In genomic region chr3:101665357-101665756, GRCh38 we compare ENCODE assay signal across 18 cellular contexts.
"Had no signal": no experiment of that assay in that cellular context is flagged by ENCODE, and none has a peak within 500 bp of the region (broad histone marks: within the 10 kb centered on the region; RNA-seq: fewer than 3 reads in every experiment).

No MANE protein-coding gene starts in this region.

- H3K9me3 Mint-ChIP-seq: activated CD4-positive, alpha-beta T cell treated with anti-CD3 and anti-CD28 coated beads, Interleukin-2, amount 10 ng/mL, durations not matched to agents 24 days and 14 days; activated T-helper 17 cell treated with anti-CD3 and anti-CD28 coated beads, Interleukin-2, amount 50 U/mL, for 72 hours; dendritic cell treated with granulocyte-macrophage colony-stimulating factor and Interleukin-4, amounts not matched to agents 40 ng/mL and 50 ng/mL, for 4 days; naive thymus-derived CD4-positive, alpha-beta T cell; stimulated activated memory B cell treated with anti-CD40 and anti-IgM and Interleukin-4, amounts not matched to agents 10 μg/mL and 1 μg/mL and 100 μg/mL, for 72 hours; T-helper 1 cell treated with Interleukin-12 subunit alpha and Interleukin-12 subunit beta and Interleukin-4 antibody, amounts not matched to agents 30 μg/mL and 1 μg/mL, for 36 hours; WTC11 had no signal

- H3K4me3 ChIP-seq: lung, mucosa of descending colon, thyroid gland had no signal

- H3K27ac Mint-ChIP-seq: activated CD4-positive, alpha-beta T cell treated with anti-CD3 and anti-CD28 coated beads, Interleukin-2, amount 10 ng/mL, durations not matched to agents 24 days and 14 days; dendritic cell treated with granulocyte-macrophage colony-stimulating factor and Interleukin-4, amounts not matched to agents 40 ng/mL and 50 ng/mL, for 4 days; stimulated activated memory B cell treated with anti-CD40 and anti-IgM and Interleukin-4, amounts not matched to agents 10 μg/mL and 1 μg/mL and 100 μg/mL, for 72 hours; T-helper 1 cell treated with Interleukin-12 subunit alpha and Interleukin-12 subunit beta and Interleukin-4 antibody, amounts not matched to agents 30 μg/mL and 1 μg/mL, for 36 hours; WTC11 had no signal

- ATAC-seq: activated T-helper 17 cell treated with anti-CD3 and anti-CD28 coated beads, Interleukin-2, amount 50 U/mL, for 72 hours; foreskin keratinocyte; mucosa of descending colon; naive thymus-derived CD4-positive, alpha-beta T cell; WTC11 had no signal

- H3K27me3 Mint-ChIP-seq: activated CD4-positive, alpha-beta T cell treated with anti-CD3 and anti-CD28 coated beads, Interleukin-2, amount 10 ng/mL, durations not matched to agents 24 days and 14 days; activated T-helper 17 cell treated with anti-CD3 and anti-CD28 coated beads, Interleukin-2, amount 50 U/mL, for 72 hours; dendritic cell treated with granulocyte-macrophage colony-stimulating factor and Interleukin-4, amounts not matched to agents 40 ng/mL and 50 ng/mL, for 4 days; naive thymus-derived CD4-positive, alpha-beta T cell; stimulated activated memory B cell treated with anti-CD40 and anti-IgM and Interleukin-4, amounts not matched to agents 10 μg/mL and 1 μg/mL and 100 μg/mL, for 72 hours had no signal

- H3K4me1 ChIP-seq: foreskin keratinocyte, parathyroid adenoma, thyroid gland had no signal

- H3K9me3 ChIP-seq: mucosa of descending colon, thyroid gland had no signal

- H3K27me3 ChIP-seq: foreskin keratinocyte, thyroid gland had no signal

- H3K4me3 Mint-ChIP-seq: activated CD4-positive, alpha-beta T cell treated with anti-CD3 and anti-CD28 coated beads, Interleukin-2, amount 10 ng/mL, durations not matched to agents 24 days and 14 days; activated T-helper 17 cell treated with anti-CD3 and anti-CD28 coated beads, Interleukin-2, amount 50 U/mL, for 72 hours; dendritic cell treated with granulocyte-macrophage colony-stimulating factor and Interleukin-4, amounts not matched to agents 40 ng/mL and 50 ng/mL, for 4 days; naive thymus-derived CD4-positive, alpha-beta T cell; stimulated activated memory B cell treated with anti-CD40 and anti-IgM and Interleukin-4, amounts not matched to agents 10 μg/mL and 1 μg/mL and 100 μg/mL, for 72 hours; T-helper 1 cell treated with Interleukin-12 subunit alpha and Interleukin-12 subunit beta and Interleukin-4 antibody, amounts not matched to agents 30 μg/mL and 1 μg/mL, for 36 hours; WTC11 had no signal

- H3K4me1 Mint-ChIP-seq: WTC11 had no signal

- H3K27ac ChIP-seq: foreskin keratinocyte, parathyroid adenoma, thyroid gland had no signal

- H3K9ac ChIP-seq: parathyroid adenoma had no signal

- DNase-seq: activated CD4-positive, alpha-beta T cell treated with anti-CD3 and anti-CD28 coated beads, Interleukin-2, amount 10 ng/mL, durations not matched to agents 24 days and 14 days; activated CD8-positive, alpha-beta memory T cell treated with anti-CD3 and anti-CD28 coated beads for 24 hours; activated naive CD4-positive, alpha-beta T cell treated with Interleukin-2 at 50 U/mL for 16 hours; aorta; cerebellar nuclear complex; effector memory CD4-positive, alpha-beta T cell; foreskin keratinocyte; mucosa of descending colon; naive thymus-derived CD4-positive, alpha-beta T cell; retina; thyroid gland had no signal

- H2AFZ ChIP-seq: parathyroid adenoma had no signal
